In the genomic region with DNA sequence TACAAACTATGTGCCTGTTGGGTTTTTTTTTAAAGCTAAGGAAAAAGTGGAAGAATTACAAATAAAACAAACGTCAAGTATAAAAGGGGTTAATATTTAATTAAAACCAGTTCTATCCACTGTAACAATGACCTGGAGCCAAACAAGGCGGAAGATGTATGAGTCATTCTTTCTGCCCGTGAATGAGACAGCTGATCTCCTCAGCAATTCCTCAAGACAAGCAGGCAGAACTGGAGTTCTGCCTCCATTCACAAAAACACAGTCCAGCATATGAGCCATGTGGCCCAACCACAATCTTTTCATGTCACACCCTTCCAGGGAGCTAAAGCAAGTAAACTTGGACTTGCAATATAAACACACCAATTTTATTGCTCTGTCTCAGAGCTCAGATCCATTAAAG, we compare ENCODE assay signal across 8 cellular contexts. TPM values are rescaled to one million over a fixed set of nuclear protein-coding genes. Genes with fewer than 3 reads are reported as not detected.
DNase-seq lines count a peak whose midpoint lies in the region; TF ChIP-seq lines count a peak whose summit lies in the region.

No MANE protein-coding gene starts in this region.

- no peaks in the 10 kb centered on the region for H3K36me3 ChIP-seq in colonic mucosa
- peaks cover 12% of the 10 kb centered on the region for H3K36me3 ChIP-seq in mesodermal cell (ENCODE audit: control insufficient read depth, insufficient read depth, low read length)
- H3K36me3 ChIP-seq in esophagus muscularis mucosa = no peaks in the 10 kb centered on the region

- H3K27me3 ChIP-seq in colonic mucosa = no peaks in the 10 kb centered on the region
- H3K27me3 ChIP-seq in esophagus muscularis mucosa = no peaks in the 10 kb centered on the region

- TF ChIP-seq POLR2A in esophagus muscularis mucosa (IDR thresholded peaks at IDR 0.05; ENCODE audit: low read depth) = no peak

- intact Hi-C loops in colonic mucosa (cut with DNase I) (no loop called here), esophagus muscularis mucosa (cut with DNase I) (no loop called here)

- peak; percentile 52 for DNase-seq in Ammon's horn (ENCODE audit: low spot score)
- peak; percentile 14 for DNase-seq in NCI-H2196 (lab: John Stamatoyannopoulos, UW; ENCODE audit: unreplicated experiment)
- peak; percentile 71 for DNase-seq in colonic mucosa
- DNase-seq in UCSD-AML1 (lab: John Stamatoyannopoulos, UW; ENCODE audit: unreplicated experiment) = no peak
- DNase-seq in cortex of kidney (lab: John Stamatoyannopoulos, UW) = no peak
- DNase-seq in esophagus muscularis mucosa (ENCODE audit: extremely low spot score) = no peak
- DNase-seq in RPMI8226 = no peak

- H3K27ac ChIP-seq in colonic mucosa = no peak overlapping the region
- peak overlapping the region; percentile 59 for H3K27ac ChIP-seq in mesodermal cell (ENCODE audit: low read depth, low read length, severe bottlenecking)
- no peak overlapping the region for H3K27ac ChIP-seq in esophagus muscularis mucosa (replicated peaks in 1 of 4)

- H3K9ac ChIP-seq in colonic mucosa (ENCODE audit: low read depth in 2 of 2, low read length in 2 of 2) = peak overlapping the region in 1 of 2 donors; percentile 19

- H3K9me3 ChIP-seq in colonic mucosa = no peaks in the 10 kb centered on the region
- H3K9me3 ChIP-seq in mesodermal cell (ENCODE audit: control insufficient read depth, low read length) = no peaks in the 10 kb centered on the region
- H3K9me3 ChIP-seq in esophagus muscularis mucosa = no peaks in the 10 kb centered on the region

- H3K4me1 ChIP-seq in colonic mucosa (peaks cover 8% of the 10 kb centered on the region), mesodermal cell (ENCODE audit: control insufficient read depth, insufficient read depth, low read length, poor library complexity, severe bottlenecking) (peaks cover 15% of the 10 kb centered on the region), esophagus muscularis mucosa (peaks cover 11 to 20% (median 17%) of the 10 kb centered on the region in 4 donors)

- 0 to 10% methylated on average over 1 to 2 of the region's 3 CpGs for WGBS in mesodermal cell (ENCODE audit: insufficient coverage in 2 of 2), 2 experiments
- 6% methylated on average over 3 of the region's 3 CpGs for WGBS in esophagus muscularis mucosa

- TF ChIP-seq EP300 in esophagus muscularis mucosa (IDR thresholded peaks at IDR 0.05) = no peak

- H3K4me3 ChIP-seq in colonic mucosa (no peak overlapping the region), mesodermal cell (ENCODE audit: extremely low read depth, insufficient read depth, low read length, poor library complexity, severe bottlenecking) (no peak overlapping the region), esophagus muscularis mucosa (no peak overlapping the region)

- TF ChIP-seq CTCF in colonic mucosa (IDR thresholded peaks at IDR 0.05) (no peak), esophagus muscularis mucosa (IDR thresholded peaks at IDR 0.05) (no peak)

RNA-seq across cellular contexts. Expression of gene ETV1, which starts 8.4 kb away (rescaled TPM):
- total RNA-seq in colonic mucosa (1 to 10 TPM; 1.6 to 4.3 TPM), esophagus muscularis mucosa (10 to 100 TPM in 3 of 4 donors, 1 to 10 TPM in 1; 7.1 to 16.5 (median 14.1) TPM)
- 42.4 TPM for polyA plus RNA-seq in mesodermal cell (2013, experiment 1 of 2)
- 38.9 TPM for polyA plus RNA-seq in mesodermal cell (2013, experiment 2 of 2)

Comparison
In these comparisons a context has a peak if more than half of its experiments do, and no peak if none do; other contexts are left out.
1. DNase-seq: peak in Ammon's horn (single experiment), NCI-H2196 (single experiment) and colonic mucosa (single experiment); none in UCSD-AML1 (single experiment), cortex of kidney (single experiment), esophagus muscularis mucosa (single experiment) and RPMI8226 (single experiment).